14 cellular contexts compared by ENCODE assay signal in genomic region chr19:868458-869244, GRCh38. TPM values are rescaled to one million over a fixed set of nuclear protein-coding genes. Genes with fewer than 3 reads are reported as not detected.
DNase-seq lines count a peak whose midpoint lies in the region; ATAC-seq and TF ChIP-seq lines count a peak whose summit lies in the region.
"Had no signal": no experiment of that assay in that cellular context is flagged by ENCODE, and none has a peak within 500 bp of the region (broad histone marks: within the 10 kb centered on the region; RNA-seq: fewer than 3 reads in every experiment).

No MANE protein-coding gene starts in this region.

- H3K27ac ChIP-seq in heart right ventricle, result peak overlapping the region in 6 of 10 donors; percentile 37 to 81 (median 62)
- H3K27ac ChIP-seq: parathyroid adenoma had no signal

- peaks cover 0 to 49% (median 13%) of the 10 kb centered on the region in 9 donors for H3K36me3 ChIP-seq in heart right ventricle

- intact Hi-C loops in heart right ventricle (cut with DNase I), result loop anchor here in 3 of 10 donors (10.0 kb wide), 3 partner anchors 94 to 116 kb away; partner anchors contain the start of gene WDR18 (in 1 of the 3)
- intact Hi-C loops in Right ventricle myocardium inferior (cut with DNase I), result no loop called here

- H3K4me3 ChIP-seq in heart right ventricle, result no peak overlapping the region
- H3K4me3 ChIP-seq: MG63 had no signal

- H3K27me3 ChIP-seq in heart right ventricle, result peaks cover 0 to 4% (median 0%) of the 10 kb centered on the region in 7 donors
- H3K27me3 ChIP-seq: MG63 had no signal

- no peak overlapping the region for H3K4me3 Mint-ChIP-seq in mesothelial cell of epicardium
- H3K4me3 Mint-ChIP-seq in activated CD4-positive, alpha-beta T cell treated with anti-CD3 and anti-CD28 coated beads, Interleukin-2, amount 10 ng/mL, durations not matched to agents 7 days and 5 days, result no peak overlapping the region
- H3K4me3 Mint-ChIP-seq in type B pancreatic cell, result no peak overlapping the region
- H3K4me3 Mint-ChIP-seq: activated B cell treated with CpG ODN at 0.5 μM for 24 hours; activated T-cell treated with anti-CD3 and anti-CD28 coated beads, Interleukin-2, amount 50 U/mL, for 72 hours had no signal

- H3K9me3 ChIP-seq in heart right ventricle, result no peaks in the 10 kb centered on the region
- H3K9me3 ChIP-seq: MG63 had no signal

- POLR2A ChIA-PET in activated CD4-positive, alpha-beta T cell treated with anti-CD3 and anti-CD28 coated beads, Interleukin-2, amount 10 ng/mL, durations not matched to agents 7 days and 5 days (lab: Charles Lee), result no interaction called here

- H3K27me3 Mint-ChIP-seq in mesothelial cell of epicardium (ENCODE audit: low read depth), result peaks cover 3% of the 10 kb centered on the region
- no peaks in the 10 kb centered on the region for H3K27me3 Mint-ChIP-seq in activated CD4-positive, alpha-beta T cell treated with anti-CD3 and anti-CD28 coated beads, Interleukin-2, amount 10 ng/mL, durations not matched to agents 7 days and 5 days
- no peaks in the 10 kb centered on the region for H3K27me3 Mint-ChIP-seq in type B pancreatic cell
- H3K27me3 Mint-ChIP-seq: activated B cell treated with CpG ODN at 0.5 μM for 24 hours had no signal

- ATAC-seq in heart right ventricle, result peak in 1 of 8 donors; percentile 1
- ATAC-seq in Right ventricle myocardium inferior, result no peak
- ATAC-seq: activated T-cell treated with anti-CD3 and anti-CD28 coated beads, Interleukin-2, amount 50 U/mL, for 72 hours had no signal

- H3K27ac Mint-ChIP-seq in mesothelial cell of epicardium (peak overlapping the region; percentile 77), type B pancreatic cell (no peak overlapping the region)
- no peak overlapping the region for H3K27ac Mint-ChIP-seq in activated CD4-positive, alpha-beta T cell treated with anti-CD3 and anti-CD28 coated beads, Interleukin-2, amount 10 ng/mL, durations not matched to agents 7 days and 5 days
- H3K27ac Mint-ChIP-seq: activated B cell treated with CpG ODN at 0.5 μM for 24 hours; activated T-cell treated with anti-CD3 and anti-CD28 coated beads, Interleukin-2, amount 50 U/mL, for 72 hours had no signal

- 91 to 94% methylated on average over 34 of the region's 34 CpGs for WGBS in heart right ventricle, 2 donors

- H3K4me1 Mint-ChIP-seq in mesothelial cell of epicardium (peaks cover 2% of the 10 kb centered on the region), type B pancreatic cell (ENCODE audit: unreplicated experiment) (peaks cover 8% of the 10 kb centered on the region)
- peaks cover 16% of the 10 kb centered on the region for H3K4me1 Mint-ChIP-seq in activated CD4-positive, alpha-beta T cell treated with anti-CD3 and anti-CD28 coated beads, Interleukin-2, amount 10 ng/mL, durations not matched to agents 7 days and 5 days

- CTCF ChIA-PET in activated CD4-positive, alpha-beta T cell treated with anti-CD3 and anti-CD28 coated beads, Interleukin-2, amount 10 ng/mL, durations not matched to agents 7 days and 5 days (lab: Charles Lee), result no interaction called here

- H3K36me3 Mint-ChIP-seq in mesothelial cell of epicardium (peaks cover 19% of the 10 kb centered on the region), type B pancreatic cell (peaks cover 12% of the 10 kb centered on the region)
- H3K36me3 Mint-ChIP-seq in activated CD4-positive, alpha-beta T cell treated with anti-CD3 and anti-CD28 coated beads, Interleukin-2, amount 10 ng/mL, durations not matched to agents 7 days and 5 days (ENCODE audit: low read depth), result peaks cover 19% of the 10 kb centered on the region

- H3K4me1 ChIP-seq in heart right ventricle, result peaks cover 0 to 45% (median 8%) of the 10 kb centered on the region in 9 donors
- H3K4me1 ChIP-seq: parathyroid adenoma had no signal

- TF ChIP-seq CTCF in heart right ventricle (IDR thresholded peaks at IDR 0.05), result no peak
- TF ChIP-seq CTCF in mesothelial cell of epicardium (IDR thresholded peaks at IDR 0.05; ENCODE audit: unreplicated experiment), result no peak
- TF ChIP-seq CTCF in type B pancreatic cell (conservative IDR thresholded peaks at IDR 0.05), result no peak

- H3K9me3 Mint-ChIP-seq in mesothelial cell of epicardium (no peaks in the 10 kb centered on the region), type B pancreatic cell (no peaks in the 10 kb centered on the region)
- no peaks in the 10 kb centered on the region for H3K9me3 Mint-ChIP-seq in activated CD4-positive, alpha-beta T cell treated with anti-CD3 and anti-CD28 coated beads, Interleukin-2, amount 10 ng/mL, durations not matched to agents 7 days and 5 days
- H3K9me3 Mint-ChIP-seq: activated B cell treated with CpG ODN at 0.5 μM for 24 hours; activated T-cell treated with anti-CD3 and anti-CD28 coated beads, Interleukin-2, amount 50 U/mL, for 72 hours had no signal

- DNase-seq in heart right ventricle (no peak), Right ventricle myocardium inferior (ENCODE audit: missing footprints) (no peak), mesothelial cell of epicardium (ENCODE audit: low spot score in 2 of 2, unreplicated experiment in 2 of 2) (no peak), type B pancreatic cell (ENCODE audit: extremely low spot score, unreplicated experiment) (no peak), DMS153 (lab: John Stamatoyannopoulos, UW) (no peak)
- no peak for DNase-seq in activated CD4-positive, alpha-beta T cell treated with anti-CD3 and anti-CD28 coated beads, Interleukin-2, amount 10 ng/mL, durations not matched to agents 7 days and 5 days
- DNase-seq: activated B cell treated with CpG ODN at 0.5 μM for 24 hours; activated T-cell treated with anti-CD3 and anti-CD28 coated beads, Interleukin-2, amount 50 U/mL, for 72 hours; NCI-H446 treated with DMSO at 0.1 percent for 48 hours; SIG-M5 had no signal

RNA-seq across cellular contexts. Expression of gene CFD, which starts 9.2 kb away (rescaled TPM):
- total RNA-seq in heart right ventricle (100 to 1,000 TPM in 4 of 10 donors, 10 to 100 TPM in 6; 21.1 to 326 (median 72.5) TPM), Right ventricle myocardium inferior (655 TPM), mesothelial cell of epicardium (3.2 to 3.5 TPM (median 3.4 TPM) in 3 replicates), type B pancreatic cell (ENCODE audit: low replicate concordance) (5.5 and 11.3 TPM in 2 replicates)
- 100 to 1,000 TPM; 567 to 583 TPM for polyA plus RNA-seq in heart right ventricle
- total RNA-seq in activated CD4-positive, alpha-beta T cell treated with anti-CD3 and anti-CD28 coated beads, Interleukin-2, amount 10 ng/mL, durations not matched to agents 7 days and 5 days, result 1 to 10 TPM; 1.5 to 1.6 TPM
- total RNA-seq: activated B cell treated with CpG ODN at 0.5 μM for 24 hours had no signal

RNA-seq across cellular contexts. Expression of gene ELANE, which starts 16.5 kb away (rescaled TPM):
- total RNA-seq in heart right ventricle, result 1 to 10 TPM in 3 of 10 donors, under 1 TPM in 4, not detected in 3; 0.26 to 2.8 (median 0.76) TPM
- 1 to 10 TPM; 3.0 to 5.4 TPM for polyA plus RNA-seq in heart right ventricle
- 1.6 TPM for total RNA-seq in Right ventricle myocardium inferior
- total RNA-seq in mesothelial cell of epicardium, result not detected in 3 replicates
- not detected for total RNA-seq in activated CD4-positive, alpha-beta T cell treated with anti-CD3 and anti-CD28 coated beads, Interleukin-2, amount 10 ng/mL, durations not matched to agents 7 days and 5 days
- not detected in 2 replicates for total RNA-seq in type B pancreatic cell (ENCODE audit: low replicate concordance)
- total RNA-seq: activated B cell treated with CpG ODN at 0.5 μM for 24 hours; activated T-cell treated with anti-CD3 and anti-CD28 coated beads, Interleukin-2, amount 50 U/mL, for 72 hours; bronchial epithelial cell had no signal

RNA-seq across cellular contexts. Expression of gene MED16, which starts 24.3 kb away (rescaled TPM):
- total RNA-seq in heart right ventricle (10 to 100 TPM; 17.6 to 37.4 (median 26.2) TPM), Right ventricle myocardium inferior (23.5 TPM), mesothelial cell of epicardium (79.8 to 87.8 TPM (median 80.0 TPM) in 3 replicates), type B pancreatic cell (ENCODE audit: low replicate concordance) (59.6 and 74.2 TPM in 2 replicates)
- 10 to 100 TPM; 31.0 to 42.9 TPM for polyA plus RNA-seq in heart right ventricle
- total RNA-seq in activated CD4-positive, alpha-beta T cell treated with anti-CD3 and anti-CD28 coated beads, Interleukin-2, amount 10 ng/mL, durations not matched to agents 7 days and 5 days, result 10 to 100 TPM; 72.5 to 88.1 TPM

RNA-seq across cellular contexts. Expression of gene RNU6-9, which starts 24.6 kb away (rescaled TPM):
- total RNA-seq in heart right ventricle (not detected), Right ventricle myocardium inferior (not detected), mesothelial cell of epicardium (not detected in 3 replicates), type B pancreatic cell (ENCODE audit: low replicate concordance) (not detected in 2 replicates)
- polyA plus RNA-seq in heart right ventricle, result not detected
- total RNA-seq in activated CD4-positive, alpha-beta T cell treated with anti-CD3 and anti-CD28 coated beads, Interleukin-2, amount 10 ng/mL, durations not matched to agents 7 days and 5 days, result not detected
- total RNA-seq: activated B cell treated with CpG ODN at 0.5 μM for 24 hours; activated T-cell treated with anti-CD3 and anti-CD28 coated beads, Interleukin-2, amount 50 U/mL, for 72 hours; bronchial epithelial cell; liver had no signal
- polyA plus RNA-seq: liver had no signal

RNA-seq across cellular contexts. Expression of gene PRTN3, which starts 27.9 kb away (rescaled TPM):
- total RNA-seq in heart right ventricle (not detected), Right ventricle myocardium inferior (not detected), mesothelial cell of epicardium (0.23 TPM in 1 of 3 replicates, not detected in the others), type B pancreatic cell (ENCODE audit: low replicate concordance) (0.45 TPM in 1 of 2 replicates, not detected in the other)
- under 1 TPM in 1 of 2 donors, not detected in 1; 0.12 TPM for polyA plus RNA-seq in heart right ventricle
- not detected for total RNA-seq in activated CD4-positive, alpha-beta T cell treated with anti-CD3 and anti-CD28 coated beads, Interleukin-2, amount 10 ng/mL, durations not matched to agents 7 days and 5 days
- total RNA-seq: activated B cell treated with CpG ODN at 0.5 μM for 24 hours; activated T-cell treated with anti-CD3 and anti-CD28 coated beads, Interleukin-2, amount 50 U/mL, for 72 hours; bronchial epithelial cell had no signal
